ENCODE assay signal across 7 cellular contexts in the genomic region with DNA sequence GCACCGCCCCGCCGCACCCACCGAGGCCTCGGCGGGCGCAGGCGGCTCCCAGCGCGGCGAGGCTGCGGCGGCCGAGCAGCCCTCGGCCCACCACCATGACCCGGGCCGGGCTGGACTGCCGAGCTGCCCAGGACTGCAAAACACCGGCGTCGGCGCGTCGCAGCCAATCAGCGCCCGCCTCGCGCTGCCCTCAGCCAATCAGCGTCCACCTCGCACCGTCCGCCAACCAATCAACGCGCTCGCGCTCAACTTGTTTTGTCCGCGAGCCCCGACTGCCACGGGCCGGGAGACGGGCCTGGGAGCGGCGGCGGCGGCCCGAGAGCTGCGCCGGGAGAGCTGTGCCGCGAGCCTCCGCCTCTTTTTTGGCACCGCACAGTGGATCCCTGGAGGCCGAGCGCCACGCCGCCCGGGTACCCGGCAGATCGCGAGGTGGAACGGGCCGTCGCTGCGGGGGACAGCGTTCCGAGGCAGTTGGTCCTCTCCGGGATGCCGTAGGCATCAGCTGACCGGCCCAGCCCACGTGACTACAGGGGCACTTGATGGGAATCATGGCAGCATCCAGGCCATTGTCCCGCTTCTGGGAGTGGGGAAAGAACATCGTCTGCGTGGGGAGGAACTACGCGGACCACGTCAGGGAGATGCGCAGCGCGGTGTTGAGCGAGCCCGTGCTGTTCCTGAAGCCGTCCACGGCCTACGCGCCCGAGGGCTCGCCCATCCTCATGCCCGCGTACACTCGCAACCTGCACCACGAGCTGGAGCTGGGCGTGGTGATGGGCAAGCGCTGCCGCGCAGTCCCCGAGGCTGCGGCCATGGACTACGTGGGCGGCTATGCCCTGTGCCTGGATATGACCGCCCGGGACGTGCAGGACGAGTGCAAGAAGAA. TPM values are rescaled to one million over a fixed set of nuclear protein-coding genes. Genes with fewer than 3 reads are reported as not detected.
DNase-seq lines count a peak whose midpoint lies in the region; ATAC-seq and TF ChIP-seq lines count a peak whose summit lies in the region.

Gene FAHD1 (plus strand): TSS at position 516 of the 883 bp plus-strand sequence. CDS start 33 bp downstream, at position 549.
Gene HAGH (minus strand): TSS at position 135 of the 883 bp plus-strand sequence. CDS start 38 bp downstream, at position 97.

- peak within 1 kb of the TSS; percentile 95 for H3K4me2 ChIP-seq in hepatocyte

- no peaks in the 10 kb centered on the region for H3K36me3 ChIP-seq in hepatocyte (replicated peaks; ENCODE audit: insufficient read depth, low read depth)

- peak within 1 kb of the TSS; percentile 91 for H3K27ac ChIP-seq in hepatocyte

- no peak for TF ChIP-seq CTCF in hepatocyte (IDR thresholded peaks at IDR 0.05; ENCODE audit: poor library complexity)
- no peak for TF ChIP-seq CTCF in retinal pigment epithelial cell (conservative IDR thresholded peaks at IDR 0.05; ENCODE audit: low read depth, low read length)

- peak within 1 kb of the TSS; percentile 96 for H2AFZ ChIP-seq in hepatocyte

- H3K9me2 ChIP-seq in hepatocyte (replicated peaks; ENCODE audit: insufficient read depth): no peaks in the 10 kb centered on the region

- H4K20me1 ChIP-seq in hepatocyte (ENCODE audit: insufficient read depth, poor library complexity, severe bottlenecking): no peaks in the 10 kb centered on the region

- H3K27me3 ChIP-seq in hepatocyte: no peaks in the 10 kb centered on the region

- H3K4me3 ChIP-seq in hepatocyte (peak within 1 kb of the TSS; percentile 99), retinal pigment epithelial cell (ENCODE audit: low read length) (peak within 1 kb of the TSS; percentile 93)

- peak; percentile 64 for DNase-seq in NCI-H2081 treated with DMSO at 0.1 percent for 48 hours (lab: John Stamatoyannopoulos, UW)
- DNase-seq in T1000 (lab: John Stamatoyannopoulos, UW): peak; percentile 85
- DNase-seq in astrocyte of the hippocampus (ENCODE audit: low read depth, low spot score): peak; percentile 99
- peak; percentile 97 for DNase-seq in hepatocyte (ENCODE audit: low spot score)
- peak; percentile 86 for DNase-seq in retinal pigment epithelial cell (ENCODE audit: low read depth)

- H3K79me2 ChIP-seq in hepatocyte: peaks cover 75% of the 10 kb centered on the region

- no peaks in the 10 kb centered on the region for H3K9me3 ChIP-seq in hepatocyte (ENCODE audit: low read depth)

- 3% methylated on average over 77 of the region's 104 CpGs for WGBS in hepatocyte (ENCODE audit: low lambda C conversion rate, missing lambda C conversion rate)

- H3K4me1 ChIP-seq in hepatocyte (ENCODE audit: insufficient read depth): peaks cover 13% of the 10 kb centered on the region

- ATAC-seq in GM18519 (IDR thresholded peaks at IDR 0.05; ENCODE audit: low FRiP score, unreplicated experiment): peak; percentile 62
- ATAC-seq in HG03045 (IDR thresholded peaks at IDR 0.05; ENCODE audit: unreplicated experiment): peak; percentile 83

RNA-seq across cellular contexts. Expression of gene FAHD1, which starts in this region (rescaled TPM):
- total RNA-seq in hepatocyte: 80.6 and 101 TPM in 2 replicates
- polyA plus RNA-seq in hepatocyte: 59.4 and 76.6 TPM in 2 replicates

RNA-seq across cellular contexts. Expression of gene HAGH, which starts in this region (rescaled TPM):
- total RNA-seq in hepatocyte: 55.6 and 69.3 TPM in 2 replicates
- polyA plus RNA-seq in hepatocyte: 91.7 and 113 TPM in 2 replicates

Comparison
In these comparisons a context has a peak if more than half of its experiments do, and no peak if none do; other contexts are left out.
1. Peak in every context shown above with its lines: DNase-seq, ATAC-seq, H3K4me3 ChIP-seq and H3K27ac ChIP-seq.